In the genomic region with DNA sequence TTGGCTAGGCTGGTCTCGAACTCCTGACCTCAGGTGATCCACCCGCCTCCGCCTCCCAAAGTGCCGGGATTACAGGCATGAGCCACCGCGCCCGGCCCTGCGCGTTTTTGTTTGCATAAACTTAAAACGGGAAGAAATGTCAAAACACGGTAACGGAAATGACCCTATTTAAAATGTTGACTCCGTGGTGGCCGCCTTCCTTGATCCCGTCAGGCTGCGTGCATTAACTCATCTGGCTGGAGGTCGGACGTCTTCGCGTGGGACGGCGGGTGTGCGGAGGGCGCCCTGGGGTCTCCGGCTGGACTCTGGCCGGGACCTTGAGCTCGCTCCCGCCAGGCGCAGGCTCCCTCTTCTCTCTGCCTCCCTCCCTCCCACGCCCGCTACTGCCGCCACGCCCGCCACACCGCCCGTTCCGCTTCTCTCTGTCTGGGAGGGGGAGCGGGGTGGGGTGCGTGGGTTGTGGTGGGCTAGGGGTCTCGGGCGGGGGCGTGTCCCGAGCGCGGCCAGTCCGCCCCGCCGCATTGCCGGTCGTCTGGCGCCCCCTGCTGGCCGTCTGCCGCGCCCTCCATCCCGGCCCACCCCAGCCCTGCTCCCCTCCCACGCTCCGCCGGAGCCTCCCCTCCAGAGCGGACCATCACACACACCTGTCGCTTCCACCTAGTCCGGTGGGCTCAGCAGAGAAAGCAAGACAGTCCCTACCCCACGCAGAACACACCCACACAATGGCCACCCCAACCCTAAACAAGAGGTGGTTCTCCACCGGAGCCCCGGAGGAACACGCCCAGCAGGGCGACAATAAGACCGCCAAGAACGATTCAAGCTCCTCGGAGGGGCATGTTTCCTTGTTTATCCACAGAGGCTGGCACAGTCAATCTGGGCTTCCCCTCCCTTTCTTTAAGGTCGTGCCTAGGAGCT, we compare ENCODE assay signal across 8 cellular contexts. TPM values are rescaled to one million over a fixed set of nuclear protein-coding genes. Genes with fewer than 3 reads are reported as not detected.
DNase-seq lines count a peak whose midpoint lies in the region; ATAC-seq and TF ChIP-seq lines count a peak whose summit lies in the region.

No MANE protein-coding gene starts in this region.

- peak; percentile 35 for DNase-seq in RPMI8226
- peak; percentile 75 for DNase-seq in activated gamma-delta T cell treated with anti-CD3 and anti-CD28 coated beads, Interleukin-2, amount 50 U/mL, for 16 hours (ENCODE audit: low read depth)
- DNase-seq in germinal center (ENCODE audit: low spot score): peak; percentile 88
- DNase-seq in osteoblast (ENCODE audit: insufficient read length, low spot score, missing footprints): peak; percentile 97
- DNase-seq in testis: peak; percentile 81
- no peak for DNase-seq in NCI-H1092 treated with DMSO at 0.1 percent for 48 hours (lab: John Stamatoyannopoulos, UW)

- peak overlapping the region; percentile 89 for H2AFZ ChIP-seq in osteoblast (ENCODE audit: low read length)

- peaks cover 4% of the 10 kb centered on the region for H3K4me1 ChIP-seq in osteoblast (ENCODE audit: insufficient read depth, low read length)
- peaks cover 5% of the 10 kb centered on the region for H3K4me1 ChIP-seq in testis

- intact Hi-C loops in testis (cut with DNase I; ENCODE audit: low total_unique reads): loop anchor here (10.0 kb wide), 1 partner anchor 331 kb away; no protein-coding TSS in a partner anchor

- WGBS in testis, 2 donors: 0 to 1% methylated on average over 10 to 46 of the region's 70 CpGs

- no peaks in the 10 kb centered on the region for H3K79me2 ChIP-seq in osteoblast (ENCODE audit: insufficient read depth, low read length)

- H4K20me1 ChIP-seq in osteoblast (ENCODE audit: insufficient read depth, low read length): no peaks in the 10 kb centered on the region

- no peaks in the 10 kb centered on the region for H3K9me3 ChIP-seq in osteoblast (ENCODE audit: low read depth, low read length)
- H3K9me3 ChIP-seq in testis: no peaks in the 10 kb centered on the region

- H3K27ac ChIP-seq in osteoblast (ENCODE audit: low read depth, low read length) (no peak overlapping the region), testis (peak overlapping the region; percentile 16 to 39)

- H3K27me3 ChIP-seq in osteoblast (ENCODE audit: insufficient read depth, low read length) (peaks cover 3% of the 10 kb centered on the region), testis (no peaks in the 10 kb centered on the region)

- H3K4me3 ChIP-seq in osteoblast (ENCODE audit: insufficient read depth, low read length) (peak overlapping the region; percentile 79), testis (peak overlapping the region; percentile 58 to 78)

- TF ChIP-seq CTCF in GM12872 (IDR thresholded peaks at IDR 0.05; ENCODE audit: insufficient read depth, low read depth, low read length) (peak; percentile 74; the same call in 2 of the 3 replicates), osteoblast (IDR thresholded peaks at IDR 0.05; ENCODE audit: extremely low read depth, low read depth, low read length) (peak; percentile 41), testis (IDR thresholded peaks at IDR 0.05) (peak; percentile 75 to 98 (median 76))

- no peak for TF ChIP-seq POLR2A in testis (IDR thresholded peaks at IDR 0.05)

- ATAC-seq in HG03095 (IDR thresholded peaks at IDR 0.05; ENCODE audit: unreplicated experiment): peak; percentile 64

- H3K36me3 ChIP-seq in osteoblast (ENCODE audit: insufficient read depth, low read length): no peaks in the 10 kb centered on the region
- H3K36me3 ChIP-seq in testis (ENCODE audit: low read depth, missing control alignments): no peaks in the 10 kb centered on the region

- peak overlapping the region; percentile 89 for H3K4me2 ChIP-seq in osteoblast (ENCODE audit: insufficient read depth, low read length)

RNA-seq across cellular contexts. Expression of a gene that starts 1.2 kb away (rescaled TPM):
- total RNA-seq in osteoblast: 0.36 TPM in 1 of 2 replicates, not detected in the other
- 10 to 100 TPM; 52.7 to 71.7 TPM for total RNA-seq in testis
- 260 TPM for polyA plus RNA-seq in testis (ENCODE audit: insufficient read depth, low read depth, low replicate concordance)

RNA-seq across cellular contexts. Expression of a gene that starts 12.5 kb away (rescaled TPM):
- total RNA-seq in osteoblast (not detected in 2 replicates), testis (10 to 100 TPM in 1 of 2 donors, 1 to 10 TPM in 1; 3.3 to 19.6 TPM)
- 17.6 TPM for polyA plus RNA-seq in testis (ENCODE audit: insufficient read depth, low read depth, low replicate concordance)

RNA-seq across cellular contexts. Expression of a gene that starts 53.3 kb away (rescaled TPM):
- not detected in 2 replicates for total RNA-seq in osteoblast
- total RNA-seq in testis: 10 to 100 TPM; 14.2 to 16.1 TPM
- polyA plus RNA-seq in testis (ENCODE audit: insufficient read depth, low read depth, low replicate concordance): 56.5 TPM

Comparison
In these comparisons a context has a peak if more than half of its experiments do, and no peak if none do; other contexts are left out.
1. RNA of a gene that starts 1.2 kb away (total RNA-seq): 52.7 to 71.7 TPM in testis; 0.36 TPM in osteoblast; every median in the first group is over 10 times any median in the second.
2. RNA of a gene that starts 53.3 kb away (total RNA-seq): 14.2 to 16.1 TPM in testis; not detected in osteoblast; every median in the first group is over 10 times any median in the second.
3. Peak in every context shown above with its lines, with median percentiles within 50 percentile points of each other: CTCF ChIP-seq.